In the genomic region with DNA sequence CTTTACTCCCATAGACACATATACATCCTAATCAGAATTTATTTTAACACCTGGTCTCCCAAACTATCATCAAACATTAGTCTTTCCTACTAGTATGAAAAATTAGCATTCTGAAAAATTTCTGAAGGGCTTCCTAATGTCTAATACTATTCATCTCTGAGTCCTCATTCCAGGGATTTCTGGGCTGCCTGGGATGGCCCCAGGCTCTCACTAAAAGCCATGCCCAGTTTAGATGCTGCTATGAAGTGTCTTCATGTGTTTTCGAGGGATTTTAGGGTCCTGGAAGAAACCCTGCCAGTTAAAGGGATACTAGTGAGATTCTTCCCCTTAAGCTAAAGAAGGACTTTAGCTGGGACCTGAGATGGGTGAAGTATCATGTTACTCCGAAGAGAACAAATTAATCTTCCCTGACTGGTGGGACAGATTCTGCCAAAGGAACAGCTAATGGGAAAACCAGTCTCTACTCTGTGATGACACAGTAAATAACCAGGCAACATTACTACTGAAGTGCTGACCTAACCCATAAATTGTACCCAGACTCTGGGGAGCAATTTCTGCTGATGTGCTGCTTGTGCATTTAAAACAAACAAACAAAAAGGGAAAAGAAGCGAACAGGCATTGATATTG, we compare ENCODE assay signal across 1 cellular context.
A peak's percentile ranks its signal among the peaks of the same experiment; 100 is the strongest.
TF ChIP-seq lines count a peak whose summit lies in the region.

No MANE protein-coding gene starts in this region.

TF ChIP-seq in HEK293, 187 proteins besides CTCF, POLR2A, EP300 and RAD21 (continued from another document):
- TF ChIP-seq, protein P1, sequence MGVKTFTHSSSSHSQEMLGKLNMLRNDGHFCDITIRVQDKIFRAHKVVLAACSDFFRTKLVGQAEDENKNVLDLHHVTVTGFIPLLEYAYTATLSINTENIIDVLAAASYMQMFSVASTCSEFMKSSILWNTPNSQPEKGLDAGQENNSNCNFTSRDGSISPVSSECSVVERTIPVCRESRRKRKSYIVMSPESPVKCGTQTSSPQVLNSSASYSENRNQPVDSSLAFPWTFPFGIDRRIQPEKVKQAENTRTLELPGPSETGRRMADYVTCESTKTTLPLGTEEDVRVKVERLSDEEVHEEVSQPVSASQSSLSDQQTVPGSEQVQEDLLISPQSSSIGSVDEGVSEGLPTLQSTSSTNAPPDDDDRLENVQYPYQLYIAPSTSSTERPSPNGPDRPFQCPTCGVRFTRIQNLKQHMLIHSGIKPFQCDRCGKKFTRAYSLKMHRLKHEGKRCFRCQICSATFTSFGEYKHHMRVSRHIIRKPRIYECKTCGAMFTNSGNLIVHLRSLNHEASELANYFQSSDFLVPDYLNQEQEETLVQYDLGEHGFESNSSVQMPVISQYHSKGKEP (tag by site-specific recombination; IDR thresholded peaks at IDR 0.05): peak; percentile 33; the same call in 1 of the 2 replicates
- TF ChIP-seq ZNF2 (tag by site-specific recombination; IDR thresholded peaks at IDR 0.05) (no peak), ZNF843 (tag by site-specific recombination; IDR thresholded peaks at IDR 0.05) (0 out of 2 replicates have a peak, but pooled peaks have one; percentile 36), IKZF3 (tag by site-specific recombination; IDR thresholded peaks at IDR 0.05) (peak; percentile 30; the same call in 1 of the 2 replicates), SCRT1 (tag by site-specific recombination; IDR thresholded peaks at IDR 0.05; ENCODE audit: borderline replicate concordance) (no peak)
